In genomic region chr4:3106339-3107186, GRCh38 we compare ENCODE assay signal across 9 cellular contexts. TPM values are rescaled to one million over a fixed set of nuclear protein-coding genes. Genes with fewer than 3 reads are reported as not detected.
DNase-seq lines count a peak whose midpoint lies in the region; ATAC-seq and TF ChIP-seq lines count a peak whose summit lies in the region.
"Had no signal": no experiment of that assay in that cellular context is flagged by ENCODE, and none has a peak within 500 bp of the region (broad histone marks: within the 10 kb centered on the region; RNA-seq: fewer than 3 reads in every experiment).

No MANE protein-coding gene starts in this region.

- H3K9me3 Mint-ChIP-seq in naive thymus-derived CD4-positive, alpha-beta T cell, result peaks cover 0 to 2% (median 0%) of the 10 kb centered on the region in 11 donors

- intact Hi-C loops in naive thymus-derived CD4-positive, alpha-beta T cell (cut with micrococcal nuclease), result loop anchor here (1.0 to 5.0 kb wide), 9 partner anchors 30 to 374 kb away; partner anchors contain the start of genes HTT (in 1 of the 2) and HTT-AS (in 1 of the 2)

- H3K27me3 ChIP-seq in HL-60 (ENCODE audit: insufficient read depth, poor library complexity, severe bottlenecking), result no peaks in the 10 kb centered on the region
- no peaks in the 10 kb centered on the region for H3K27me3 ChIP-seq in naive thymus-derived CD4-positive, alpha-beta T cell (ENCODE audit: control insufficient read depth in 2 of 2, insufficient read depth in 2 of 2, low read length in 2 of 2)

- TF ChIP-seq CTCF in HL-60 (IDR thresholded peaks at IDR 0.05; ENCODE audit: insufficient read depth, low read length), result peak; percentile 97

- H3K9me3 ChIP-seq in naive thymus-derived CD4-positive, alpha-beta T cell (ENCODE audit: control insufficient read depth in 2 of 3, low read length in 3 of 3), result no peaks in the 10 kb centered on the region

- ATAC-seq in GM19467 (IDR thresholded peaks at IDR 0.05; ENCODE audit: unreplicated experiment), result peak; percentile 81
- peak; percentile 100 for ATAC-seq in esophagus mucosa
- peak; percentile 100 for ATAC-seq in naive thymus-derived CD4-positive, alpha-beta T cell

- CTCF ChIA-PET in naive thymus-derived CD4-positive, alpha-beta T cell (lab: Charles Lee), result interaction anchor here (0.7 to 1.7 kb wide), 12 partner anchors 9 to 774 kb away, joined by 3 to 7 read pairs (median 4); no protein-coding TSS in a partner anchor

- DNase-seq in COR-L47 (lab: John Stamatoyannopoulos, UW), result peak; percentile 42
- peak; percentile 61 to 84 for DNase-seq in HL-60 (ENCODE audit: low read depth in 1 of 2, low spot score in 1 of 2)
- peak; percentile 65 for DNase-seq in OCI-M2 (lab: John Stamatoyannopoulos, UW; ENCODE audit: unreplicated experiment)
- peak; percentile 89 for DNase-seq in activated T-cell treated with anti-CD3 and anti-CD28 coated beads, Interleukin-2, amount 50 U/mL, for 1 hour
- peak; percentile 43 to 91 (median 69) for DNase-seq in naive thymus-derived CD4-positive, alpha-beta T cell
- DNase-seq in stimulated activated CD8-positive, alpha-beta memory T cell treated with anti-CD3 and anti-CD28 coated beads, Interleukin-7, amount 100 ng/mL, for 48 hours (ENCODE audit: extremely low read depth in 1 of 2, low read depth in 1 of 2), result peak; percentile 78 to 83

- no peaks in the 10 kb centered on the region for H3K27me3 Mint-ChIP-seq in naive thymus-derived CD4-positive, alpha-beta T cell

- H3K27ac Mint-ChIP-seq in naive thymus-derived CD4-positive, alpha-beta T cell, result peak overlapping the region in 4 of 9 donors; percentile 38 to 77 (median 56)

- H3K4me3 Mint-ChIP-seq in naive thymus-derived CD4-positive, alpha-beta T cell, result no peak overlapping the region

- no peak overlapping the region for H3K27ac ChIP-seq in HL-60 (replicated peaks)
- H3K27ac ChIP-seq in naive thymus-derived CD4-positive, alpha-beta T cell (ENCODE audit: low read depth, low read length), result no peak overlapping the region

- peaks cover 9 to 55% (median 21%) of the 10 kb centered on the region in 5 donors for H3K36me3 Mint-ChIP-seq in naive thymus-derived CD4-positive, alpha-beta T cell

- H3K4me3 ChIP-seq in HL-60 (replicated peaks; ENCODE audit: insufficient read depth, low read length), result no peak overlapping the region
- H3K4me3 ChIP-seq in naive thymus-derived CD4-positive, alpha-beta T cell (ENCODE audit: low read length), result no peak overlapping the region

- peaks cover 7 to 67% (median 24%) of the 10 kb centered on the region in 3 experiments for H3K36me3 ChIP-seq in naive thymus-derived CD4-positive, alpha-beta T cell (ENCODE audit: control insufficient read depth in 2 of 3, insufficient read depth in 3 of 3, low read length in 3 of 3)

- peaks cover 5 to 19% (median 10%) of the 10 kb centered on the region in 7 donors for H3K4me1 Mint-ChIP-seq in naive thymus-derived CD4-positive, alpha-beta T cell

- POLR2A ChIA-PET in naive thymus-derived CD4-positive, alpha-beta T cell (lab: Charles Lee), result interaction anchor here (0.7 kb wide), 1 partner anchor 93 kb away, joined by 3 read pairs; no protein-coding TSS in a partner anchor

- H3K4me1 ChIP-seq in naive thymus-derived CD4-positive, alpha-beta T cell (ENCODE audit: control insufficient read depth in 2 of 2, insufficient read depth in 2 of 2, low read length in 2 of 2), result no peaks in the 10 kb centered on the region

RNA-seq across cellular contexts. Expression of gene HTT, which starts 32.1 kb away (rescaled TPM):
- total RNA-seq in esophagus mucosa, result 39.6 TPM
- total RNA-seq in naive thymus-derived CD4-positive, alpha-beta T cell, result 100 to 1,000 TPM in 1 of 5 experiments, 10 to 100 TPM in 4; 61.4 to 115 (median 72.5) TPM
- 1 to 10 TPM; 2.4 to 5.2 TPM for polyA plus RNA-seq in naive thymus-derived CD4-positive, alpha-beta T cell

RNA-seq across cellular contexts. Expression of gene HTT-AS, which starts 32.2 kb away (rescaled TPM):
- total RNA-seq in esophagus mucosa, result not detected
- total RNA-seq in naive thymus-derived CD4-positive, alpha-beta T cell, result not detected
- polyA plus RNA-seq in naive thymus-derived CD4-positive, alpha-beta T cell, result not detected
- total RNA-seq: glomerular endothelial cell had no signal
